8 cellular contexts compared by ENCODE assay signal in the genomic region with DNA sequence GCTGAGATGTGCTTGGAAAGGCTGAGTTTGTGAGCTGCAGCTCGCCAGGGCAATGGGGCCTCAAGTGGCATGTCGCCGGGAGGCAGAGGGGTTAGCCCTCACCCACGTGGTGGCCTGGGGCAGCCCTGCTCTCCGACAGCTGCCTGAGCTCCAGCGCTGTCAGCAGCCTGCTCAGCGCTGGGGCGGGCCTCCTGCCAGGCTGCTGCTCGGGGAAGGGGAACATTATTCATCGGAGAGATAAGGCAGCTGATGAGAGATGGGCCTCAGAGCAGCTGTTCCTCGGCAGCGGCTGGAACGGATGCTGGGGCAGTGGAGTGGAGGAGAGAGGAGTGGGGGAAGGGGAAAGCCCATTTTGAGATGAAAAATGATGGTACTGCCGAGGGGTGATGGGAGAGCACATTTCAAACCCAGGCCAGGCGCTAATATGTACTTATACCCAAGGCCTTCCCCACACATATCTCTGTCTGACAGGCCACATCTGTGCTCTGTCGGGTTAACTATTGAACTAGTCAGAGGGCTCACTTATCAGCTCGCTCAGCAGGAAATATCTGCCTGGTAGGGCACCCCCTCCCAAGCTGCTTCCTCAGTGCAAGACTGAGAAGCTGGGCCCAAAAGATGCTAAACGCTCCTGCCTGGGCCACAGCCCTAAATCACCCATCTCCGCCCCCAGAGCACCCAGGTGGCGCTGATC.
A peak's percentile ranks its signal among the peaks of the same experiment; 100 is the strongest.
DNase-seq lines count a peak whose midpoint lies in the region; ATAC-seq and TF ChIP-seq lines count a peak whose summit lies in the region.

No MANE protein-coding gene starts in this region.

- DNase-seq in ELF-1 (ENCODE audit: low read depth, low spot score) (peak; percentile 81), OCI-M2 (lab: John Stamatoyannopoulos, UW; ENCODE audit: unreplicated experiment) (peak; percentile 80), fibroblast of the aortic adventitia (ENCODE audit: low read depth) (peak; percentile 87), posterior vena cava (ENCODE audit: low spot score) (peak; percentile 90), SKM-1 (lab: John Stamatoyannopoulos, UW; ENCODE audit: unreplicated experiment) (no peak), NCI-H2107 (lab: John Stamatoyannopoulos, UW) (no peak)

- intact Hi-C loops in posterior vena cava (cut with DNase I): no loop called here

- H3K4me3 ChIP-seq in fibroblast of the aortic adventitia (ENCODE audit: low read depth, low read length): no peak overlapping the region

- ATAC-seq in GM21423 (IDR thresholded peaks at IDR 0.05; ENCODE audit: unreplicated experiment) (no peak), HG03108 (IDR thresholded peaks at IDR 0.05; ENCODE audit: unreplicated experiment) (no peak)

- TF ChIP-seq CTCF in fibroblast of the aortic adventitia (IDR thresholded peaks at IDR 0.05; ENCODE audit: insufficient read depth, low read length): no peak

Comparison
In these comparisons a context has a peak if more than half of its experiments do, and no peak if none do; other contexts are left out.
1. DNase-seq: peak in ELF-1 (single experiment), OCI-M2 (single experiment), fibroblast of the aortic adventitia (single experiment) and posterior vena cava (single experiment); none in SKM-1 (single experiment) and NCI-H2107 (single experiment).